In genomic region chr14:75046275-75046674, GRCh38 we compare ENCODE assay signal across 20 cellular contexts.
"Had no signal": no experiment of that assay in that cellular context is flagged by ENCODE, and none has a peak within 500 bp of the region (broad histone marks: within the 10 kb centered on the region; RNA-seq: fewer than 3 reads in every experiment).

No MANE protein-coding gene starts in this region.

- ATAC-seq: effector memory CD8-positive, alpha-beta T cell; gastroesophageal sphincter; left cardiac atrium; psoas muscle had no signal

- H3K9me3 ChIP-seq: gastroesophageal sphincter, heart right ventricle, lower lobe of right lung, psoas muscle, sigmoid colon, tibial nerve had no signal

- H3K27ac ChIP-seq: brain microvascular endothelial cell, epithelial cell of prostate, gastroesophageal sphincter, heart right ventricle, lower lobe of right lung, psoas muscle, sigmoid colon had no signal

- H3K27ac Mint-ChIP-seq: activated naive CD8-positive, alpha-beta T cell treated with anti-CD3 and anti-CD28 coated beads for 36 hours; effector memory CD8-positive, alpha-beta T cell had no signal

- H3K27me3 ChIP-seq: brain microvascular endothelial cell, gastroesophageal sphincter, heart right ventricle, sigmoid colon, tibial nerve had no signal

- H3K27me3 Mint-ChIP-seq: effector memory CD8-positive, alpha-beta T cell had no signal

- H3K36me3 ChIP-seq: brain microvascular endothelial cell had no signal

- H3K4me3 Mint-ChIP-seq: activated T-cell treated with anti-CD3 and anti-CD28 coated beads, Interleukin-2, amount 50 U/mL, for 4 hours; effector memory CD8-positive, alpha-beta T cell; neural crest cell; stimulated activated effector memory CD8-positive, alpha-beta T cell treated with anti-CD3 and anti-CD28 coated beads, Interleukin-12 subunit alpha, Interleukin-12 subunit beta, amount 100 ng/mL, for 72 hours had no signal

- H3K4me3 ChIP-seq: gastroesophageal sphincter, heart right ventricle, lower lobe of right lung, psoas muscle, sigmoid colon, tibial nerve had no signal

- DNase-seq: activated CD4-positive, alpha-beta T cell treated with anti-CD3 and anti-CD28 coated beads, Interleukin-2, amount 50 U/mL, for 4 hours; activated CD4-positive, CD25-positive, alpha-beta regulatory T cell treated with anti-CD3 and anti-CD28 coated beads, Interleukin-2, amount 50 U/mL, for 72 hours; activated naive CD8-positive, alpha-beta T cell treated with anti-CD3 and anti-CD28 coated beads for 36 hours; activated T-cell treated with anti-CD3 and anti-CD28 coated beads, Interleukin-2, amount 50 U/mL, for 4 hours; anterior cingulate cortex; brain microvascular endothelial cell; cerebellar nuclear complex; effector memory CD8-positive, alpha-beta T cell; heart right ventricle; left cardiac atrium; lower lobe of right lung; psoas muscle; sigmoid colon; stimulated activated CD4-positive, alpha-beta T cell treated with anti-CD3 and anti-CD28 coated beads, Interleukin-2, amount 100 ng/mL, for 24 hours; T-helper 9 cell had no signal

- H3K9me3 Mint-ChIP-seq: activated T-cell treated with anti-CD3 and anti-CD28 coated beads, Interleukin-2, amount 50 U/mL, for 4 hours; effector memory CD8-positive, alpha-beta T cell; neural crest cell; stimulated activated effector memory CD8-positive, alpha-beta T cell treated with anti-CD3 and anti-CD28 coated beads, Interleukin-12 subunit alpha, Interleukin-12 subunit beta, amount 100 ng/mL, for 72 hours had no signal
